16 cellular contexts compared by ENCODE assay signal in the genomic region with DNA sequence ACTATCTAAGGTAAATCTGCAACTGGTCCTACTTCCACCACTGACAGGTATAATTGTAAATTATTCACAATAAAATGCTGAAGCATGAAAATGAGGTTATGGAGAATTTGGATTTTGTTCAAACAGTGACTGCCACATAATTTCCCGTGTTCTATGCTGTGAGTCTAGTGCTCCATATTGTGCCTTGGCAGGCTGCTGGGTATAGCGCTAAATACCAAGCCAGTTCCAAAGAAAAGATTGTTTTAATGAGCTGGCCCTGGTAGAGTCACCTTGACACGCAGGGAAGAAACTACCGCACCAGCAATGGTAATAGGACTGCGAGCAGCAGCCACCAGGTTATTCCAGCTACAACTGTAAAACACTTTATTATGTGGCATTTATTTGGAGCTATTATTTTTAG. TPM values are rescaled to one million over a fixed set of nuclear protein-coding genes. Genes with fewer than 3 reads are reported as not detected.
DNase-seq lines count a peak whose midpoint lies in the region; ATAC-seq, FAIRE-seq and TF ChIP-seq lines count a peak whose summit lies in the region.
"Had no signal": no experiment of that assay in that cellular context is flagged by ENCODE, and none has a peak within 500 bp of the region (broad histone marks: within the 10 kb centered on the region; RNA-seq: fewer than 3 reads in every experiment).

No MANE protein-coding gene starts in this region.

- H3K27me3 ChIP-seq in right cardiac atrium (ENCODE audit: control insufficient read depth, insufficient read depth) (no peaks in the 10 kb centered on the region), pancreas (no peaks in the 10 kb centered on the region)

- FAIRE-seq in pancreas (lab: Jason Lieb, UNC): no peak

- peaks cover 2% of the 10 kb centered on the region for H3K4me1 ChIP-seq in right cardiac atrium (ENCODE audit: control insufficient read depth, insufficient read depth, low read length)
- peaks cover 13 to 45% (median 24%) of the 10 kb centered on the region in 3 donors for H3K4me1 ChIP-seq in pancreas

- peaks cover 58% of the 10 kb centered on the region for H3K4me1 Mint-ChIP-seq in brain

- H3K4me3 ChIP-seq in right cardiac atrium (ENCODE audit: low read length) (no peak overlapping the region), pancreas (no peak overlapping the region)

- 80% methylated on average over 5 of the region's 5 CpGs for WGBS in right cardiac atrium
- 40 to 42% methylated on average over 5 of the region's 5 CpGs for WGBS in pancreas, 2 donors

- no peak overlapping the region for H3K27ac ChIP-seq in right cardiac atrium (ENCODE audit: low read length)
- H3K27ac ChIP-seq in pancreas: no peak overlapping the region

- no peak for DNase-seq in Right ventricle myocardium inferior (ENCODE audit: missing footprints)
- no peak for DNase-seq in right cardiac atrium
- peak; percentile 53 for DNase-seq in NCI-H1105 treated with DMSO at 0.1 percent for 48 hours (lab: John Stamatoyannopoulos, UW)
- no peak for DNase-seq in pancreas
- DNase-seq in DMS79 treated with DMSO at 0.1 percent for 48 hours (lab: John Stamatoyannopoulos, UW): no peak
- DNase-seq: AML-193, COR-L47, H7, Kasumi-1, NCI-H1417 treated with DMSO at 0.1 percent for 48 hours, NCI-H82, T-helper 1 cell had no signal

- intact Hi-C loops in Right ventricle myocardium inferior (cut with DNase I): no loop called here
- intact Hi-C loops in right cardiac atrium (cut with DNase I): no loop called here
- intact Hi-C loops in pancreas (cut with DNase I): loop anchor here in 1 of 3 donors (10.0 kb wide), 1 partner anchor 260 kb away; no protein-coding TSS in a partner anchor

- H3K9me3 ChIP-seq in right cardiac atrium (ENCODE audit: control insufficient read depth, low read length) (no peaks in the 10 kb centered on the region), pancreas (no peaks in the 10 kb centered on the region)
- H3K9me3 ChIP-seq: SK-N-SH had no signal

- peak; percentile 30 for ATAC-seq in Right ventricle myocardium inferior
- no peak for ATAC-seq in right cardiac atrium
- peak; percentile 31 to 66 (median 50) for ATAC-seq in pancreas
- ATAC-seq in HG03175 (IDR thresholded peaks at IDR 0.05; ENCODE audit: unreplicated experiment): no peak

- H3K27me3 Mint-ChIP-seq in brain: no peaks in the 10 kb centered on the region

- no peaks in the 10 kb centered on the region for H3K9me3 Mint-ChIP-seq in brain
- H3K9me3 Mint-ChIP-seq: CD14-positive monocyte had no signal

- H3K4me3 Mint-ChIP-seq in brain: peak overlapping the region in 2 of 5 experiments; percentile 37 to 48
- H3K4me3 Mint-ChIP-seq: CD14-positive monocyte had no signal

- peaks cover 33% of the 10 kb centered on the region for H3K36me3 Mint-ChIP-seq in brain

- H3K27ac Mint-ChIP-seq in brain: peak overlapping the region in 4 of 5 experiments; percentile 16 to 77 (median 67)

- H3K36me3 ChIP-seq in pancreas: no peaks in the 10 kb centered on the region

- TF ChIP-seq CTCF in brain (conservative IDR thresholded peaks at IDR 0.05) (no peak), pancreas (IDR thresholded peaks at IDR 0.05) (no peak)

RNA-seq across cellular contexts. Expression of a gene that starts 30.4 kb away (rescaled TPM):
- total RNA-seq in Right ventricle myocardium inferior (185 TPM), right cardiac atrium (100 to 1,000 TPM; 130 to 152 (median 137) TPM), pancreas (10 to 100 TPM; 39.0 to 73.6 (median 61.3) TPM)
- polyA plus RNA-seq in right cardiac atrium (203 TPM), brain (ENCODE audit: insufficient read depth, low read depth, low replicate concordance) (525 TPM), pancreas (10 to 100 TPM; 86.8 to 99.9 TPM)

Comparison
In these comparisons a context has a peak if more than half of its experiments do, and no peak if none do; other contexts are left out.
1. ATAC-seq: peak in Right ventricle myocardium inferior (single experiment) and pancreas (4 of 4); none in right cardiac atrium (0 of 2) and HG03175 (single experiment).